Comparison of ENCODE assay signal across 1 cellular context in genomic region chrX:46447384-46447783, GRCh38.
TF ChIP-seq lines count a peak whose summit lies in the region.

No MANE protein-coding gene starts in this region.

TF ChIP-seq in H1, 55 proteins besides CTCF, POLR2A, EP300 and RAD21 (continued from another document):
- TF ChIP-seq CHD7 (IDR thresholded peaks at IDR 0.05; ENCODE audit: insufficient replicate concordance, low read length) (no peak), SP4 (IDR thresholded peaks at IDR 0.05; ENCODE audit: low read length) (no peak)
